Comparison of ENCODE assay signal across 26 cellular contexts in genomic region chr5:156482816-156483215, GRCh38.
"Had no signal": no experiment of that assay in that cellular context is flagged by ENCODE, and none has a peak within 500 bp of the region (broad histone marks: within the 10 kb centered on the region; RNA-seq: fewer than 3 reads in every experiment).

No MANE protein-coding gene starts in this region.

- H3K9me3 ChIP-seq: adrenal gland, body of pancreas had no signal

- ATAC-seq: activated T-cell treated with anti-CD3 and anti-CD28 coated beads, Interleukin-2, amount 50 U/mL, for 4 hours; body of pancreas; T-cell had no signal

- H3K27me3 ChIP-seq: adrenal gland, body of pancreas, MG63, Peyer's patch had no signal

- DNase-seq: activated B cell treated with CpG ODN at 0.5 μM for 24 hours; activated CD4-positive, alpha-beta memory T cell treated with anti-CD3 and anti-CD28 coated beads for 36 hours; activated CD4-positive, alpha-beta T cell treated with anti-CD3 and anti-CD28 coated beads, Interleukin-2, amount 10 ng/mL, durations not matched to agents 7 days and 5 days; activated CD8-positive, alpha-beta memory T cell treated with anti-CD3 and anti-CD28 coated beads for 24 hours; activated effector memory CD4-positive, alpha-beta T cell treated with anti-CD3 and anti-CD28 coated beads, Interleukin-2, amount 50 U/mL, for 16 hours; activated naive CD4-positive, alpha-beta T cell treated with anti-CD3 and anti-CD28 coated beads, Interleukin-2, amount 10 ng/mL, durations not matched to agents 7 days and 5 days; activated naive CD8-positive, alpha-beta T cell treated with anti-CD3 and anti-CD28 coated beads for 36 hours; activated T-cell treated with anti-CD3 and anti-CD28 coated beads, Interleukin-2, amount 50 U/mL, for 4 hours; adrenal gland; aorta; body of pancreas; central memory CD4-positive, alpha-beta T cell; KG1; MG63; NCI-H1048; NCI-H1417; NCI-H2029; NCI-H2107; NCI-H510A treated with DMSO at 0.1 percent for 48 hours; Peyer's patch; Right ventricle myocardium superior; T-cell; T-helper 2 cell; T1000 had no signal

- H3K27ac ChIP-seq: adrenal gland, body of pancreas, Peyer's patch, RWPE1, SK-N-MC had no signal

- H3K36me3 ChIP-seq: adrenal gland, MG63, Peyer's patch had no signal

- H3K4me3 ChIP-seq: adrenal gland, body of pancreas, MG63, Peyer's patch, SK-N-MC had no signal

- H3K4me1 ChIP-seq: body of pancreas, Peyer's patch had no signal
